17 cellular contexts compared by ENCODE assay signal in genomic region chr9:94096819-94097577, GRCh38. TPM values are rescaled to one million over a fixed set of nuclear protein-coding genes. Genes with fewer than 3 reads are reported as not detected.
DNase-seq lines count a peak whose midpoint lies in the region; ATAC-seq, FAIRE-seq and TF ChIP-seq lines count a peak whose summit lies in the region.
"Had no signal": no experiment of that assay in that cellular context is flagged by ENCODE, and none has a peak within 500 bp of the region (broad histone marks: within the 10 kb centered on the region; RNA-seq: fewer than 3 reads in every experiment).

No MANE protein-coding gene starts in this region.

- no peak overlapping the region for H3K4me3 Mint-ChIP-seq in activated T-cell treated with anti-CD3 and anti-CD28 coated beads, Interleukin-2, amount 50 U/mL, for 72 hours
- H3K4me3 Mint-ChIP-seq in activated naive CD8-positive, alpha-beta T cell treated with anti-CD3 and anti-CD28 coated beads for 36 hours, result no peak overlapping the region
- H3K4me3 Mint-ChIP-seq: activated T-cell treated with anti-CD3 and anti-CD28 coated beads, Interleukin-2, amount 50 U/mL, for 4 hours; CD4-positive, CD25-positive, alpha-beta regulatory T cell had no signal

- H3K27me3 ChIP-seq in dorsolateral prefrontal cortex, result no peaks in the 10 kb centered on the region
- H3K27me3 ChIP-seq: upper lobe of right lung had no signal

- H3K27me3 Mint-ChIP-seq in activated T-cell treated with anti-CD3 and anti-CD28 coated beads, Interleukin-2, amount 50 U/mL, for 72 hours (ENCODE audit: low read depth), result no peaks in the 10 kb centered on the region
- H3K27me3 Mint-ChIP-seq in activated naive CD8-positive, alpha-beta T cell treated with anti-CD3 and anti-CD28 coated beads for 36 hours, result no peaks in the 10 kb centered on the region
- H3K27me3 Mint-ChIP-seq: CD4-positive, CD25-positive, alpha-beta regulatory T cell had no signal

- no peaks in the 10 kb centered on the region for H3K9me3 Mint-ChIP-seq in activated T-cell treated with anti-CD3 and anti-CD28 coated beads, Interleukin-2, amount 50 U/mL, for 72 hours
- H3K9me3 Mint-ChIP-seq in activated naive CD8-positive, alpha-beta T cell treated with anti-CD3 and anti-CD28 coated beads for 36 hours, result no peaks in the 10 kb centered on the region
- H3K9me3 Mint-ChIP-seq: activated T-cell treated with anti-CD3 and anti-CD28 coated beads, Interleukin-2, amount 50 U/mL, for 4 hours had no signal

- peak; percentile 91 for FAIRE-seq in RCC 7860 (lab: Jason Lieb, UNC)
- FAIRE-seq: GM19239 had no signal

- H3K4me1 Mint-ChIP-seq in activated T-cell treated with anti-CD3 and anti-CD28 coated beads, Interleukin-2, amount 50 U/mL, for 72 hours (ENCODE audit: low read depth), result peaks cover 15% of the 10 kb centered on the region
- peaks cover 12% of the 10 kb centered on the region for H3K4me1 Mint-ChIP-seq in activated naive CD8-positive, alpha-beta T cell treated with anti-CD3 and anti-CD28 coated beads for 36 hours
- H3K4me1 Mint-ChIP-seq: CD4-positive, CD25-positive, alpha-beta regulatory T cell had no signal

- no peak for TF ChIP-seq CTCF in dorsolateral prefrontal cortex (IDR thresholded peaks at IDR 0.05 in 54 of 56, conservative IDR thresholded peaks at IDR 0.05 in 2 of 56; ENCODE audit: low read depth in 1 of 56, partially characterized antibody in 56 of 56)

- intact Hi-C loops in dorsolateral prefrontal cortex (cut with DNase I), result no loop called here

- no peaks in the 10 kb centered on the region for H3K36me3 Mint-ChIP-seq in activated T-cell treated with anti-CD3 and anti-CD28 coated beads, Interleukin-2, amount 50 U/mL, for 72 hours (ENCODE audit: insufficient read depth in 2 of 2)
- H3K36me3 Mint-ChIP-seq in activated naive CD8-positive, alpha-beta T cell treated with anti-CD3 and anti-CD28 coated beads for 36 hours, result peaks cover 10% of the 10 kb centered on the region

- no peak for DNase-seq in activated T-cell treated with anti-CD3 and anti-CD28 coated beads, Interleukin-2, amount 50 U/mL, for 72 hours
- DNase-seq in activated T-cell treated with anti-CD3 and anti-CD28 coated beads, Interleukin-2, amount 50 U/mL, for 1 hour, result no peak
- DNase-seq in RCC 7860 (ENCODE audit: low spot score) (peak; percentile 52), dorsolateral prefrontal cortex (peak in 2 of 10 donors; percentile 45 to 56), substantia nigra (lab: John Stamatoyannopoulos, UW) (no peak), DMS53 treated with DMSO at 0.1 percent for 48 hours (lab: John Stamatoyannopoulos, UW; ENCODE audit: unreplicated experiment) (no peak)
- DNase-seq in activated naive CD8-positive, alpha-beta T cell treated with anti-CD3 and anti-CD28 coated beads for 36 hours, result no peak
- DNase-seq: activated CD4-positive, alpha-beta T cell treated with anti-CD3 and anti-CD28 coated beads for 4 hours; activated T-cell treated with anti-CD3 and anti-CD28 coated beads, Interleukin-2, amount 50 U/mL, for 4 hours; central memory CD4-positive, alpha-beta T cell; NCI-H1436; stimulated activated naive CD4-positive, alpha-beta T cell; upper lobe of right lung had no signal

- H3K27ac ChIP-seq in dorsolateral prefrontal cortex (peak overlapping the region in 49 of 59 donors; percentile 2 to 75 (median 53)), substantia nigra (ENCODE audit: low read depth, low read length, poor library complexity, severe bottlenecking) (peak overlapping the region; percentile 51)
- H3K27ac ChIP-seq: parathyroid adenoma, upper lobe of right lung had no signal

- peak; percentile 46 to 60 for ATAC-seq in activated T-cell treated with anti-CD3 and anti-CD28 coated beads, Interleukin-2, amount 50 U/mL, for 72 hours (replicated peaks in 1 of 2)
- ATAC-seq in HG02588 (IDR thresholded peaks at IDR 0.05; ENCODE audit: unreplicated experiment), result no peak
- ATAC-seq: activated T-cell treated with anti-CD3 and anti-CD28 coated beads, Interleukin-2, amount 50 U/mL, for 4 hours; upper lobe of right lung had no signal

- H3K27ac Mint-ChIP-seq in activated T-cell treated with anti-CD3 and anti-CD28 coated beads, Interleukin-2, amount 50 U/mL, for 72 hours, result no peak overlapping the region
- no peak overlapping the region for H3K27ac Mint-ChIP-seq in activated naive CD8-positive, alpha-beta T cell treated with anti-CD3 and anti-CD28 coated beads for 36 hours

- H3K4me3 ChIP-seq in dorsolateral prefrontal cortex, result no peak overlapping the region
- H3K4me3 ChIP-seq: upper lobe of right lung had no signal

RNA-seq across cellular contexts. Expression of gene PTPDC1, which starts 12.7 kb away (rescaled TPM):
- total RNA-seq in activated T-cell treated with anti-CD3 and anti-CD28 coated beads, Interleukin-2, amount 50 U/mL, for 72 hours, result 1 to 10 TPM; 9.2 to 10.0 TPM
- total RNA-seq in dorsolateral prefrontal cortex, result 10 to 100 TPM; 15.0 to 85.4 (median 26.8) TPM
- total RNA-seq in activated naive CD8-positive, alpha-beta T cell treated with anti-CD3 and anti-CD28 coated beads for 36 hours, result 1 to 10 TPM; 5.8 to 6.0 TPM
